In genomic region chr2:100948965-100949364, GRCh38 we compare ENCODE assay signal across 32 cellular contexts.
"Had no signal": no experiment of that assay in that cellular context is flagged by ENCODE, and none has a peak within 500 bp of the region (broad histone marks: within the 10 kb centered on the region; RNA-seq: fewer than 3 reads in every experiment).

No MANE protein-coding gene starts in this region.

- H3K9me3 ChIP-seq: heart left ventricle, left lung, lower lobe of right lung, mucosa of descending colon, right lobe of liver, thoracic aorta, uterus had no signal

- H3K27ac ChIP-seq: brain microvascular endothelial cell, foreskin keratinocyte, heart left ventricle, left lung, lower lobe of right lung, right lobe of liver, thoracic aorta, uterus, WERI-Rb-1 had no signal

- H3K9me3 Mint-ChIP-seq: activated CD4-positive, alpha-beta memory T cell treated with anti-CD3 and anti-CD28 coated beads, Interleukin-2, amount 10 ng/mL, durations not matched to agents 7 days and 5 days; activated CD4-positive, alpha-beta T cell treated with anti-CD3 and anti-CD28 coated beads, Interleukin-2, amount 10 ng/mL, durations not matched to agents 7 days and 5 days; activated naive CD4-positive, alpha-beta T cell treated with anti-CD3 and anti-CD28 coated beads, Interleukin-2, amount 10 ng/mL, durations not matched to agents 7 days and 5 days; activated naive CD8-positive, alpha-beta T cell treated with anti-CD3 and anti-CD28 coated beads, Interleukin-2, amount 10 ng/mL, durations not matched to agents 7 days and 5 days; activated T-cell treated with anti-CD3 and anti-CD28 coated beads, Interleukin-2, amount 50 U/mL, for 24 hours; effector memory CD8-positive, alpha-beta T cell; natural killer cell treated with Interleukin-12 subunit alpha and Interleukin-12 subunit beta and Interleukin-15 and Interleukin-18, amount 100 ng/mL, for 72 hours; T-helper 1 cell treated with Interleukin-12 subunit alpha and Interleukin-12 subunit beta and Interleukin-4 antibody, amounts not matched to agents 30 μg/mL and 1 μg/mL, for 36 hours; type B pancreatic cell had no signal

- H3K4me3 Mint-ChIP-seq: activated CD4-positive, alpha-beta memory T cell treated with anti-CD3 and anti-CD28 coated beads, Interleukin-2, amount 10 ng/mL, durations not matched to agents 7 days and 5 days; activated CD4-positive, alpha-beta T cell treated with anti-CD3 and anti-CD28 coated beads, Interleukin-2, amount 10 ng/mL, durations not matched to agents 7 days and 5 days; activated naive CD4-positive, alpha-beta T cell treated with anti-CD3 and anti-CD28 coated beads, Interleukin-2, amount 10 ng/mL, durations not matched to agents 7 days and 5 days; activated naive CD8-positive, alpha-beta T cell treated with anti-CD3 and anti-CD28 coated beads, Interleukin-2, amount 10 ng/mL, durations not matched to agents 7 days and 5 days; activated T-cell treated with anti-CD3 and anti-CD28 coated beads, Interleukin-2, amount 50 U/mL, for 24 hours; effector memory CD8-positive, alpha-beta T cell; immature natural killer cell; natural killer cell treated with Interleukin-12 subunit alpha and Interleukin-12 subunit beta and Interleukin-15 and Interleukin-18, amount 100 ng/mL, for 72 hours; T-helper 1 cell treated with Interleukin-12 subunit alpha and Interleukin-12 subunit beta and Interleukin-4 antibody, amounts not matched to agents 30 μg/mL and 1 μg/mL, for 36 hours; type B pancreatic cell had no signal

- ATAC-seq: effector memory CD8-positive, alpha-beta T cell; foreskin keratinocyte; heart left ventricle; left lung; lower lobe of right lung; mucosa of descending colon; natural killer cell treated with Interleukin-12 subunit alpha and Interleukin-12 subunit beta and Interleukin-15 and Interleukin-18, amount 100 ng/mL, for 72 hours; right lobe of liver; stimulated activated naive CD8-positive, alpha-beta T cell treated with anti-CD3 and anti-CD28 coated beads, Interleukin-15, Interleukin-2, amounts not matched to agents 100 U/mL and 50 U/mL, for 24 hours had no signal

- H3K4me1 ChIP-seq: foreskin keratinocyte, heart left ventricle, left lung, lower lobe of right lung, right lobe of liver, uterus had no signal

- H3K4me3 ChIP-seq: heart left ventricle, left lung, lower lobe of right lung, mucosa of descending colon, right lobe of liver, thoracic aorta, uterus had no signal

- H3K27me3 Mint-ChIP-seq: activated CD4-positive, alpha-beta T cell treated with anti-CD3 and anti-CD28 coated beads, Interleukin-2, amount 10 ng/mL, durations not matched to agents 7 days and 5 days; activated T-cell treated with anti-CD3 and anti-CD28 coated beads, Interleukin-2, amount 50 U/mL, for 24 hours had no signal

- H3K27me3 ChIP-seq: brain microvascular endothelial cell, foreskin keratinocyte, heart left ventricle, left lung, right lobe of liver, uterus had no signal

- H3K27ac Mint-ChIP-seq: activated CD4-positive, alpha-beta memory T cell treated with anti-CD3 and anti-CD28 coated beads, Interleukin-2, amount 10 ng/mL, durations not matched to agents 7 days and 5 days; activated CD4-positive, alpha-beta T cell treated with anti-CD3 and anti-CD28 coated beads, Interleukin-2, amount 10 ng/mL, durations not matched to agents 7 days and 5 days; activated naive CD4-positive, alpha-beta T cell treated with anti-CD3 and anti-CD28 coated beads, Interleukin-2, amount 10 ng/mL, durations not matched to agents 7 days and 5 days; activated naive CD8-positive, alpha-beta T cell treated with anti-CD3 and anti-CD28 coated beads, Interleukin-2, amount 10 ng/mL, durations not matched to agents 7 days and 5 days; activated T-cell treated with anti-CD3 and anti-CD28 coated beads, Interleukin-2, amount 50 U/mL, for 24 hours; effector memory CD8-positive, alpha-beta T cell; immature natural killer cell; natural killer cell treated with Interleukin-12 subunit alpha and Interleukin-12 subunit beta and Interleukin-15 and Interleukin-18, amount 100 ng/mL, for 72 hours; T-helper 1 cell treated with Interleukin-12 subunit alpha and Interleukin-12 subunit beta and Interleukin-4 antibody, amounts not matched to agents 30 μg/mL and 1 μg/mL, for 36 hours; type B pancreatic cell had no signal

- DNase-seq: activated CD4-positive, alpha-beta memory T cell treated with anti-CD3 and anti-CD28 coated beads, Interleukin-2, amount 10 ng/mL, durations not matched to agents 7 days and 5 days; activated CD4-positive, alpha-beta T cell treated with anti-CD3 and anti-CD28 coated beads, Interleukin-2, amount 10 ng/mL, durations not matched to agents 7 days and 5 days; activated CD4-positive, CD25-positive, alpha-beta regulatory T cell treated with anti-CD3 and anti-CD28 coated beads, Interleukin-2, amount 50 U/mL, for 72 hours; activated CD8-positive, alpha-beta memory T cell treated with anti-CD3 and anti-CD28 coated beads, Interleukin-2, amount 50 U/mL, for 48 hours; activated gamma-delta T cell; activated naive CD4-positive, alpha-beta T cell treated with anti-CD3 and anti-CD28 coated beads, Interleukin-2, amount 10 ng/mL, durations not matched to agents 7 days and 5 days; activated naive CD8-positive, alpha-beta T cell treated with anti-CD3 and anti-CD28 coated beads, Interleukin-2, amount 10 ng/mL, durations not matched to agents 7 days and 5 days; activated T-cell treated with anti-CD3 and anti-CD28 coated beads, Interleukin-2, amount 50 U/mL, for 24 hours; amniotic stem cell; brain microvascular endothelial cell; cortex of kidney; effector memory CD8-positive, alpha-beta T cell; foreskin keratinocyte; heart left ventricle; immature natural killer cell; kidney glomerular epithelial cell; left lung; lower lobe of right lung; mesenchymal stem cell; mucosa of descending colon; posterior cingulate gyrus; right lobe of liver; stimulated activated CD4-positive, alpha-beta T cell treated with anti-CD3 and anti-CD28 coated beads, Interleukin-2, amount 100 ng/mL, for 48 hours; stimulated activated naive CD8-positive, alpha-beta T cell treated with anti-CD3 and anti-CD28 coated beads, Interleukin-15, Interleukin-2, amounts not matched to agents 100 U/mL and 50 U/mL, for 24 hours; T1000; uterus; WERI-Rb-1 had no signal

- H3K36me3 ChIP-seq: left lung, lower lobe of right lung, uterus, WERI-Rb-1 had no signal

- H3K36me3 Mint-ChIP-seq: activated naive CD4-positive, alpha-beta T cell treated with anti-CD3 and anti-CD28 coated beads, Interleukin-2, amount 10 ng/mL, durations not matched to agents 7 days and 5 days; activated naive CD8-positive, alpha-beta T cell treated with anti-CD3 and anti-CD28 coated beads, Interleukin-2, amount 10 ng/mL, durations not matched to agents 7 days and 5 days; immature natural killer cell; natural killer cell treated with Interleukin-12 subunit alpha and Interleukin-12 subunit beta and Interleukin-15 and Interleukin-18, amount 100 ng/mL, for 72 hours had no signal

- H3K4me1 Mint-ChIP-seq: activated CD4-positive, alpha-beta memory T cell treated with anti-CD3 and anti-CD28 coated beads, Interleukin-2, amount 10 ng/mL, durations not matched to agents 7 days and 5 days; immature natural killer cell had no signal

- FAIRE-seq: astrocyte had no signal
